ENCODE assay signal across 9 cellular contexts in the genomic region with DNA sequence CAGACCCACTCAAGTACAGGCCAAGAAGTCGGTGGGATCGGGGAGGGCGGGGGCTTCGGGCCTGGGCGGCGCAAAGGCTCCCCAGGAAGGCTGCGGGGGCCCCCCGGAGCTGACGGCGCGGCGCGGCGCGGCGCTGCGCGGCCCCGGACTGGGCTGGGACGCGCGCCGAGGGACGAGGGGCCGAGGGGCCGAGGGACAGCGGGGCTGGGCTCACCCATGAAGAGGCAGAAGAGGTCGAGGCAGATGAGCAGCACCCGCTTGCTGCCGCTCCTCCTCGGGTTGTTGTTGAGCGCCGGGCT. TPM values are rescaled to one million over a fixed set of nuclear protein-coding genes. Genes with fewer than 3 reads are reported as not detected.
DNase-seq lines count a peak whose midpoint lies in the region; ATAC-seq, FAIRE-seq and TF ChIP-seq lines count a peak whose summit lies in the region.
"Had no signal": no experiment of that assay in that cellular context is flagged by ENCODE, and none has a peak within 500 bp of the region (broad histone marks: within the 10 kb centered on the region; RNA-seq: fewer than 3 reads in every experiment).

No MANE protein-coding gene starts in this region.

- H3K9me3 ChIP-seq in A673 (ENCODE audit: low read depth, low read length, poor library complexity, severe bottlenecking) (no peaks in the 10 kb centered on the region), HEK293 (ENCODE audit: control insufficient read depth, insufficient read depth, low read depth, low read length) (no peaks in the 10 kb centered on the region), kidney (ENCODE audit: control insufficient read depth in 1 of 2, low read length in 2 of 2) (no peaks in the 10 kb centered on the region), subcutaneous abdominal adipose tissue (ENCODE audit: control insufficient read depth in 5 of 5, low read length in 5 of 5) (no peaks in the 10 kb centered on the region)
- no peaks in the 10 kb centered on the region for H3K9me3 ChIP-seq in effector memory CD4-positive, alpha-beta T cell (ENCODE audit: control insufficient read depth, low read length)

- POLR2A ChIA-PET in A673 (lab: Charles Lee; ENCODE audit: low non-redundant PET) (interaction anchor here (0.5 kb wide), 1 partner anchor 163 kb away, joined by 6 read pairs; no protein-coding TSS in a partner anchor), HEK293 (lab: Yijun Ruan, JAX) (interaction anchor here (0.5 to 2.1 kb wide), 3 partner anchors 47 to 241 kb away, joined by 4 to 7 read pairs (median 5); no protein-coding TSS in a partner anchor)

- peaks cover 5% of the 10 kb centered on the region for H3K4me1 ChIP-seq in A673 (ENCODE audit: insufficient read depth, low read length, poor library complexity, severe bottlenecking)
- peaks cover 10% of the 10 kb centered on the region for H3K4me1 ChIP-seq in HEK293 (ENCODE audit: control insufficient read depth, insufficient read depth, low read length)
- peaks cover 1 to 13% of the 10 kb centered on the region in 2 donors for H3K4me1 ChIP-seq in kidney (ENCODE audit: control insufficient read depth in 1 of 2, insufficient read depth in 1 of 2, low read depth in 1 of 2, low read length in 2 of 2)
- peaks cover 7 to 57% (median 48%) of the 10 kb centered on the region in 5 donors for H3K4me1 ChIP-seq in subcutaneous abdominal adipose tissue (ENCODE audit: control insufficient read depth in 5 of 5, insufficient read depth in 5 of 5, low read length in 5 of 5)
- H3K4me1 ChIP-seq in effector memory CD4-positive, alpha-beta T cell (ENCODE audit: control insufficient read depth, insufficient read depth, low read length, poor library complexity, severe bottlenecking), result no peaks in the 10 kb centered on the region

- H3K36me3 ChIP-seq in A673 (ENCODE audit: insufficient read depth, low read length, poor library complexity, severe bottlenecking) (no peaks in the 10 kb centered on the region), HEK293 (ENCODE audit: control insufficient read depth in 2 of 2, insufficient read depth in 1 of 2, low read length in 2 of 2) (no peaks in the 10 kb centered on the region), kidney (ENCODE audit: control insufficient read depth in 1 of 2, insufficient read depth in 2 of 2, low read length in 2 of 2) (no peaks in the 10 kb centered on the region), subcutaneous abdominal adipose tissue (ENCODE audit: control insufficient read depth in 5 of 5, insufficient read depth in 5 of 5, low read length in 5 of 5) (no peaks in the 10 kb centered on the region)
- no peaks in the 10 kb centered on the region for H3K36me3 ChIP-seq in effector memory CD4-positive, alpha-beta T cell (ENCODE audit: control insufficient read depth, insufficient read depth, low read length)

- FAIRE-seq in kidney (lab: Jason Lieb, UNC), result no peak
- FAIRE-seq: GM18507 had no signal

- H3K4me3 ChIP-seq in A673 (ENCODE audit: low read depth, low read length, poor library complexity, severe bottlenecking) (peak overlapping the region; percentile 57), HEK293 (ENCODE audit: low read depth, low read length) (peak overlapping the region; percentile 91), kidney (ENCODE audit: low read length in 2 of 2) (peak overlapping the region; percentile 97 to 99), subcutaneous abdominal adipose tissue (ENCODE audit: low read depth in 1 of 5, low read length in 5 of 5) (peak overlapping the region; percentile 87 to 100 (median 97))
- H3K4me3 ChIP-seq in effector memory CD4-positive, alpha-beta T cell (ENCODE audit: insufficient read depth, low read depth, low read length, poor library complexity, severe bottlenecking), result no peak overlapping the region

- H3K27ac ChIP-seq in A673 (ENCODE audit: low read depth, low read length, poor library complexity, severe bottlenecking) (peak overlapping the region; percentile 10), HEK293 (ENCODE audit: extremely low read depth, low read depth, low read length) (peak overlapping the region; percentile 96), adipose tissue (ENCODE audit: low read depth, low read length) (peak overlapping the region; percentile 68), kidney (ENCODE audit: low read depth in 2 of 2, low read length in 2 of 2) (peak overlapping the region; percentile 95 to 98), subcutaneous abdominal adipose tissue (ENCODE audit: low read depth, low read length) (peak overlapping the region; percentile 96)
- no peak overlapping the region for H3K27ac ChIP-seq in effector memory CD4-positive, alpha-beta T cell (ENCODE audit: insufficient read depth, low read length, poor library complexity, severe bottlenecking)

- no peak for DNase-seq in A673 (ENCODE audit: low spot score)
- no peak for DNase-seq in kidney
- DNase-seq in 8988T, result no peak
- no peak for DNase-seq in effector memory CD4-positive, alpha-beta T cell

- CTCF ChIA-PET in A673 (lab: Charles Lee), result interaction anchor here (0.7 to 0.9 kb wide), 2 partner anchors 1265 to 1293 kb away, joined by 3 to 8 read pairs; no protein-coding TSS in a partner anchor
- CTCF ChIA-PET in HEK293 (lab: Yijun Ruan, JAX), result interaction anchor here (1.2 to 1.4 kb wide), 2 partner anchors 131 to 289 kb away, joined by 3 to 4 read pairs; no protein-coding TSS in a partner anchor

- no TSS peak for BruUV-seq in A673 (replicated peaks; lab: Mats Ljungman, UMichigan)

- intact Hi-C loops in A673 (cut with micrococcal nuclease; ENCODE audit: unreplicated experiment), result loop anchor here (5.0 to 10.0 kb wide), 2 partner anchors 174 to 1201 kb away; no protein-coding TSS in a partner anchor
- intact Hi-C loops in kidney (cut with DNase I), result no loop called here

- WGBS in adipose tissue, 3 donors, result 0 to 1% (median 0%) methylated on average over 25 to 33 of the region's 33 CpGs

- TF ChIP-seq CTCF in A673 (conservative IDR thresholded peaks at IDR 0.05; ENCODE audit: low read depth, low read length), result no peak
- TF ChIP-seq CTCF in HEK293 (tag by site-specific recombination; IDR thresholded peaks at IDR 0.05), result no peak
- no peak for TF ChIP-seq CTCF in kidney (IDR thresholded peaks at IDR 0.05; ENCODE audit: borderline replicate concordance, extremely low read depth, insufficient read depth)

- ATAC-seq in HG03469 (IDR thresholded peaks at IDR 0.05; ENCODE audit: unreplicated experiment), result no peak

- H3K9ac ChIP-seq in kidney (ENCODE audit: low read length in 2 of 2), result peak overlapping the region; percentile 97
- peak overlapping the region; percentile 84 to 92 (median 89) for H3K9ac ChIP-seq in subcutaneous abdominal adipose tissue (ENCODE audit: low read length in 5 of 5)

- H3K27me3 ChIP-seq in A673 (replicated peaks; ENCODE audit: insufficient read depth, low read depth, low read length, poor library complexity), result peaks cover 32% of the 10 kb centered on the region
- H3K27me3 ChIP-seq in subcutaneous abdominal adipose tissue (ENCODE audit: control insufficient read depth in 5 of 5, insufficient read depth in 4 of 5, low read length in 5 of 5), result no peaks in the 10 kb centered on the region
- peaks cover 10% of the 10 kb centered on the region for H3K27me3 ChIP-seq in effector memory CD4-positive, alpha-beta T cell (replicated peaks; ENCODE audit: control insufficient read depth, insufficient read depth, low read length, poor library complexity, severe bottlenecking)

TF ChIP-seq in HEK293, 187 proteins besides CTCF, POLR2A, EP300 and RAD21:
- TF ChIP-seq ZNF501 (tag by site-specific recombination; IDR thresholded peaks at IDR 0.05), result no peak
- no peak for TF ChIP-seq ZNF530 (tag by site-specific recombination; IDR thresholded peaks at IDR 0.05; ENCODE audit: low read depth)
- no peak for TF ChIP-seq HOXC10 (CRISPR knock-in tag; IDR thresholded peaks at IDR 0.05)
- no peak for TF ChIP-seq ZNF510 (tag by site-specific recombination; IDR thresholded peaks at IDR 0.05; ENCODE audit: insufficient replicate concordance)
- no peak for TF ChIP-seq ZNF433 (tag by site-specific recombination; IDR thresholded peaks at IDR 0.05; ENCODE audit: low read depth)
- TF ChIP-seq ZFP37 (tag by site-specific recombination; IDR thresholded peaks at IDR 0.05), result no peak
- no peak for TF ChIP-seq ZNF585B (tag by site-specific recombination; IDR thresholded peaks at IDR 0.05)
- no peak for TF ChIP-seq ZNF610 (tag by site-specific recombination; IDR thresholded peaks at IDR 0.05; ENCODE audit: borderline replicate concordance)
- TF ChIP-seq ZNF571 (tag by site-specific recombination; IDR thresholded peaks at IDR 0.05), result no peak
- TF ChIP-seq ZNF558 (tag by site-specific recombination; IDR thresholded peaks at IDR 0.05), result no peak
TF ChIP-seq in HEK293: peak in this region for 0.

RNA-seq across cellular contexts. Expression of a gene that starts 0.8 kb away (rescaled TPM):
- total RNA-seq in A673 (2021) (0.39 and 0.79 TPM in 2 replicates), kidney (107 TPM)
- polyA plus RNA-seq in adipose tissue (100 to 1,000 TPM in 1 of 3 donors, 10 to 100 TPM in 2; 24.1 to 174 (median 93.5) TPM), kidney (ENCODE audit: insufficient read depth, low read depth, low replicate concordance) (100 TPM)

Comparison
In these comparisons a context has a peak if more than half of its experiments do, and no peak if none do; other contexts are left out.
1. RNA of a gene that starts 0.8 kb away (total RNA-seq): 107 TPM in kidney (single experiment); 0.39 to 0.79 TPM in A673; every median in the first group is over 10 times any median in the second.